In genomic region chr7:137920637-137921473, GRCh38 we compare ENCODE assay signal across 14 cellular contexts.
DNase-seq lines count a peak whose midpoint lies in the region; ATAC-seq and TF ChIP-seq lines count a peak whose summit lies in the region.
"Had no signal": no experiment of that assay in that cellular context is flagged by ENCODE, and none has a peak within 500 bp of the region (broad histone marks: within the 10 kb centered on the region; RNA-seq: fewer than 3 reads in every experiment).

No MANE protein-coding gene starts in this region.

- DNase-seq in CD4-positive, CD25-positive, alpha-beta regulatory T cell, result peak in 1 of 3 donors; percentile 72
- DNase-seq in WTC11 (ENCODE audit: low spot score) (no peak), fibroblast of the aortic adventitia (ENCODE audit: low read depth) (peak; percentile 60), NCI-H146 treated with DMSO at 0.1 percent for 48 hours (lab: John Stamatoyannopoulos, UW; ENCODE audit: unreplicated experiment) (no peak), NCI-H510A treated with DMSO at 0.1 percent for 48 hours (lab: John Stamatoyannopoulos, UW) (no peak)
- DNase-seq: caudate nucleus, NCI-H2171, PC-9, T-helper 9 cell had no signal

- peaks cover 25% of the 10 kb centered on the region for H3K36me3 Mint-ChIP-seq in CD4-positive, CD25-positive, alpha-beta regulatory T cell
- H3K36me3 Mint-ChIP-seq in WTC11 (peaks cover 35% of the 10 kb centered on the region), nephron (ENCODE audit: low read depth) (peaks cover 73% of the 10 kb centered on the region)

- peak; percentile 54 to 64 for ATAC-seq in CD4-positive, CD25-positive, alpha-beta regulatory T cell (ENCODE audit: low read depth in 2 of 2)
- ATAC-seq in WTC11 (no peak), HG03139 (IDR thresholded peaks at IDR 0.05; ENCODE audit: unreplicated experiment) (no peak), HG03469 (IDR thresholded peaks at IDR 0.05; ENCODE audit: unreplicated experiment) (no peak)

- H3K4me3 ChIP-seq in CD4-positive, CD25-positive, alpha-beta regulatory T cell (ENCODE audit: low read depth, low read length), result peak overlapping the region; percentile 49
- H3K4me3 ChIP-seq in fibroblast of the aortic adventitia (ENCODE audit: low read depth, low read length), result no peak overlapping the region
- H3K4me3 ChIP-seq: PC-9 had no signal

- H3K4me3 Mint-ChIP-seq in CD4-positive, CD25-positive, alpha-beta regulatory T cell, result peak overlapping the region; percentile 3 to 60 (median 38)
- H3K4me3 Mint-ChIP-seq in WTC11 (no peak overlapping the region), nephron (no peak overlapping the region)
- H3K4me3 Mint-ChIP-seq: memory B cell had no signal

- H3K27me3 ChIP-seq in CD4-positive, CD25-positive, alpha-beta regulatory T cell (ENCODE audit: control insufficient read depth, insufficient read depth, low read length), result no peaks in the 10 kb centered on the region

- TF ChIP-seq CTCF in WTC11 (IDR thresholded peaks at IDR 0.05) (no peak), fibroblast of the aortic adventitia (IDR thresholded peaks at IDR 0.05; ENCODE audit: insufficient read depth, low read length) (no peak), nephron (IDR thresholded peaks at IDR 0.05; ENCODE audit: unreplicated experiment in 3 of 3) (no peak)

- peak overlapping the region; percentile 79 to 93 (median 91) for H3K27ac Mint-ChIP-seq in CD4-positive, CD25-positive, alpha-beta regulatory T cell
- H3K27ac Mint-ChIP-seq in WTC11, result peak overlapping the region; percentile 97
- H3K27ac Mint-ChIP-seq in nephron, result peak overlapping the region in 2 of 3 experiments; percentile 17 to 38
- H3K27ac Mint-ChIP-seq: memory B cell had no signal

- H3K36me3 ChIP-seq in CD4-positive, CD25-positive, alpha-beta regulatory T cell (ENCODE audit: control insufficient read depth, insufficient read depth, low read length), result peaks cover 14% of the 10 kb centered on the region

- H3K9me3 ChIP-seq in CD4-positive, CD25-positive, alpha-beta regulatory T cell (ENCODE audit: control insufficient read depth in 2 of 2, low read length in 2 of 2), result no peaks in the 10 kb centered on the region

- no peaks in the 10 kb centered on the region for H3K27me3 Mint-ChIP-seq in CD4-positive, CD25-positive, alpha-beta regulatory T cell
- H3K27me3 Mint-ChIP-seq in WTC11 (ENCODE audit: low read depth) (no peaks in the 10 kb centered on the region), nephron (ENCODE audit: low read depth) (no peaks in the 10 kb centered on the region)
- H3K27me3 Mint-ChIP-seq: memory B cell had no signal

- CTCF ChIA-PET in WTC11 (lab: Charles Lee), result interaction anchor here (0.6 to 2.5 kb wide), 4 partner anchors 81 to 966 kb away, joined by 3 to 11 read pairs (median 4); partner anchors contain the start of gene CREB3L2

- H3K4me1 Mint-ChIP-seq in CD4-positive, CD25-positive, alpha-beta regulatory T cell, result peaks cover 31 to 75% (median 35%) of the 10 kb centered on the region in 4 donors
- peaks cover 56% of the 10 kb centered on the region for H3K4me1 Mint-ChIP-seq in WTC11
- H3K4me1 Mint-ChIP-seq in nephron, result peaks cover 15% of the 10 kb centered on the region

- peak overlapping the region; percentile 71 for H3K27ac ChIP-seq in CD4-positive, CD25-positive, alpha-beta regulatory T cell (ENCODE audit: insufficient read depth, low read length, poor library complexity, severe bottlenecking)
- H3K27ac ChIP-seq: C4-2B, PC-9 had no signal

- H3K9me3 Mint-ChIP-seq in CD4-positive, CD25-positive, alpha-beta regulatory T cell, result peaks cover 0 to 2% (median 0%) of the 10 kb centered on the region in 7 donors
- peaks cover 3% of the 10 kb centered on the region; the same call in 1 of the 2 replicates for H3K9me3 Mint-ChIP-seq in WTC11
- H3K9me3 Mint-ChIP-seq in nephron, result no peaks in the 10 kb centered on the region
- H3K9me3 Mint-ChIP-seq: memory B cell had no signal

- peaks cover 21% of the 10 kb centered on the region for H3K4me1 ChIP-seq in CD4-positive, CD25-positive, alpha-beta regulatory T cell (ENCODE audit: control insufficient read depth, insufficient read depth, low read length, poor library complexity, severe bottlenecking)

- POLR2A ChIA-PET in WTC11 (lab: Charles Lee), result interaction anchor here (0.7 to 1.0 kb wide), 4 partner anchors 18 to 198 kb away, joined by 3 read pairs; partner anchors contain the start of gene CREB3L2

TF ChIP-seq in WTC11, 78 proteins besides CTCF, POLR2A, EP300 and RAD21:
- TF ChIP-seq ZNF138 (CRISPR knock-in tag; conservative IDR thresholded peaks at IDR 0.05), result no peak
- no peak for TF ChIP-seq PREB (CRISPR knock-in tag; IDR thresholded peaks at IDR 0.05; ENCODE audit: borderline replicate concordance)
- TF ChIP-seq NR3C1 (CRISPR knock-in tag; conservative IDR thresholded peaks at IDR 0.05; ENCODE audit: low read depth), result no peak
- TF ChIP-seq TEAD4 (CRISPR knock-in tag; IDR thresholded peaks at IDR 0.05), result no peak
- no peak for TF ChIP-seq GTF2I (CRISPR knock-in tag; conservative IDR thresholded peaks at IDR 0.05)
- no peak for TF ChIP-seq GABPB1 (CRISPR knock-in tag; IDR thresholded peaks at IDR 0.05)
- TF ChIP-seq ZNF121 (CRISPR knock-in tag; IDR thresholded peaks at IDR 0.05), result no peak

Comparison
In these comparisons a context has a peak if more than half of its experiments do, and no peak if none do; other contexts are left out.
1. ATAC-seq: peak in CD4-positive, CD25-positive, alpha-beta regulatory T cell (2 of 2); none in WTC11 (single experiment), HG03139 (single experiment) and HG03469 (single experiment).
2. H3K27ac Mint-ChIP-seq: peak in every context shown above with its lines; median percentile 97 in WTC11; 91 in CD4-positive, CD25-positive, alpha-beta regulatory T cell; 28 in nephron.
3. H3K4me3 Mint-ChIP-seq: peak in CD4-positive, CD25-positive, alpha-beta regulatory T cell (4 of 4); none in WTC11 (single experiment) and nephron (0 of 3).